1 cellular context compared by ENCODE assay signal in the genomic region with DNA sequence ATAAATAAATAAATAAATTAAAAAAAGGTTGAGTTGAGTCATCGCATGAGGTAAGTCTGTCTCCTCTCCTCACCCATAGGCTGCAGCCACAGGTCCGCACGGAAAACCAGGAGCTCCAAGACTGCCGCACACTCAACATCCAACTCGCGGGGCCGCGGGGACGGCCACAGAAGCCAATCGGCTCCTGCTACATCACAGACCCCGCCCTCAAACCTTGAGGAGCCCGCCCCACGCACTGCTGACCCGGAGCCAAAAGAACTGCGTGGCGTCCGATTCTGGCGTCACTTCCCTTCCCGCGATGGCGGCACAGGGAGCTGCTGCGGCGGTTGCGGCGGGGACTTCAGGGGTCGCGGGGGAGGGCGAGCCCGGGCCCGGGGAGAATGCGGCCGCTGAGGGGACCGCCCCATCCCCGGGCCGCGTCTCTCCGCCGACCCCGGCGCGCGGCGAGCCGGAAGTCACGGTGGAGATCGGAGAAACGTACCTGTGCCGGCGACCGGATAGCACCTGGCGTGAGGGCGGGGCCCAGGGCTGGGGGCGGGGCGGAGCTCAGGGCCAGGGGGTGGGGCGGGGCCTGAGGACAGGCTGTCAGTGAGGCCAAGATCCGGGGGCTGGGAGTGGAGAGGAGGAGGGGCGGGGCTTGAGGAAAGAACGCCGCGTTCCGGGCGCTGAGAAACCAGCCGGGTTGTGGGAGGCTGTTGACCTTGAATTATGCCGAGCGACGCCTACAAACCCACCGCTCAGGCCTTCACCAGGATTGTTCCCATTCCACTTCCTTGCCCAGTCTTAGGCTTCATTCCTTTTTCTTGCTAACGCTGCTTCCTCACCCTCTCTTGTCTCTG.
TF ChIP-seq lines count a peak whose summit lies in the region.

A gene (plus strand): TSS at position 281 of the 839 bp plus-strand sequence. CDS start 18 bp downstream, at position 299.

TF ChIP-seq in H1, 55 proteins besides CTCF, POLR2A, EP300 and RAD21:
- no peak for TF ChIP-seq KDM1A (IDR thresholded peaks at IDR 0.05; ENCODE audit: borderline replicate concordance, low read length)
- peak; percentile 92 for TF ChIP-seq POLR2AphosphoS5 (IDR thresholded peaks at IDR 0.05; ENCODE audit: low read depth, low read length)
- 0 out of 4 replicates have a peak, but pooled peaks of 1 of the 2 experiments have one; percentile 36 for TF ChIP-seq HDAC2 (IDR thresholded peaks at IDR 0.05; ENCODE audit: borderline replicate concordance in 1 of 2, low read depth in 2 of 2, low read length in 2 of 2)
- TF ChIP-seq SIN3A (conservative IDR thresholded peaks at IDR 0.05 in 1 of 2, IDR thresholded peaks at IDR 0.05 in 1 of 2; ENCODE audit: low read depth in 1 of 2, low read length in 2 of 2), result peak; percentile 45 to 69; a peak in 1 of 4 replicates
- TF ChIP-seq, protein P1, sequence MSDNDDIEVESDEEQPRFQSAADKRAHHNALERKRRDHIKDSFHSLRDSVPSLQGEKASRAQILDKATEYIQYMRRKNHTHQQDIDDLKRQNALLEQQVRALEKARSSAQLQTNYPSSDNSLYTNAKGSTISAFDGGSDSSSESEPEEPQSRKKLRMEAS (IDR thresholded peaks at IDR 0.05), result 0 out of 2 replicates have a peak, but pooled peaks have one; percentile 23
- TF ChIP-seq RNF2 (IDR thresholded peaks at IDR 0.05; ENCODE audit: borderline replicate concordance, low read depth, low read length, missing control alignments, poor library complexity, severe bottlenecking), result no peak
- no peak for TF ChIP-seq EZH2 (IDR thresholded peaks at IDR 0.05; ENCODE audit: low read depth, low read length, severe bottlenecking)
- TF ChIP-seq CHD1 (IDR thresholded peaks at IDR 0.05; ENCODE audit: low read depth, low read length), result no peak
- TF ChIP-seq SP1 (IDR thresholded peaks at IDR 0.05; ENCODE audit: low read depth, low read length), result no peak; the same call in 1 of the 2 replicates
- peak; percentile 86 for TF ChIP-seq TAF1 (IDR thresholded peaks at IDR 0.05; ENCODE audit: low read depth, low read length)
- peak; percentile 43 for TF ChIP-seq KDM4A (IDR thresholded peaks at IDR 0.05; ENCODE audit: low read depth, low read length, severe bottlenecking)
- no peak for TF ChIP-seq SRF (IDR thresholded peaks at IDR 0.05; ENCODE audit: low read depth, low read length)
- TF ChIP-seq GABPA (IDR thresholded peaks at IDR 0.05; ENCODE audit: borderline replicate concordance, insufficient read depth, low read length), result peak; percentile 93
- TF ChIP-seq KDM5A (IDR thresholded peaks at IDR 0.05; ENCODE audit: low read length), result peak; percentile 94
- TF ChIP-seq SAP30 (IDR thresholded peaks at IDR 0.05; ENCODE audit: insufficient read depth, insufficient replicate concordance, low read length), result peak; percentile 76
- no peak for TF ChIP-seq RXRA (IDR thresholded peaks at IDR 0.05; ENCODE audit: insufficient read depth, low read depth, low read length)
- TF ChIP-seq MAFK (IDR thresholded peaks at IDR 0.05; ENCODE audit: low read depth, low read length), result no peak
- no peak for TF ChIP-seq HDAC6 (IDR thresholded peaks at IDR 0.05; ENCODE audit: low read depth, low read length)
- TF ChIP-seq ASH2L (IDR thresholded peaks at IDR 0.05; ENCODE audit: low read length), result peak; percentile 87
- TF ChIP-seq FOSL1 (IDR thresholded peaks at IDR 0.05; ENCODE audit: insufficient read depth, low read depth, low read length), result no peak
- no peak for TF ChIP-seq SP2 (IDR thresholded peaks at IDR 0.05; ENCODE audit: low read length)
- TF ChIP-seq, protein P2, sequence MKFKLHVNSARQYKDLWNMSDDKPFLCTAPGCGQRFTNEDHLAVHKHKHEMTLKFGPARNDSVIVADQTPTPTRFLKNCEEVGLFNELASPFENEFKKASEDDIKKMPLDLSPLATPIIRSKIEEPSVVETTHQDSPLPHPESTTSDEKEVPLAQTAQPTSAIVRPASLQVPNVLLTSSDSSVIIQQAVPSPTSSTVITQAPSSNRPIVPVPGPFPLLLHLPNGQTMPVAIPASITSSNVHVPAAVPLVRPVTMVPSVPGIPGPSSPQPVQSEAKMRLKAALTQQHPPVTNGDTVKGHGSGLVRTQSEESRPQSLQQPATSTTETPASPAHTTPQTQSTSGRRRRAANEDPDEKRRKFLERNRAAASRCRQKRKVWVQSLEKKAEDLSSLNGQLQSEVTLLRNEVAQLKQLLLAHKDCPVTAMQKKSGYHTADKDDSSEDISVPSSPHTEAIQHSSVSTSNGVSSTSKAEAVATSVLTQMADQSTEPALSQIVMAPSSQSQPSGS (IDR thresholded peaks at IDR 0.05; ENCODE audit: low read length), result no peak; the same call in 1 of the 2 replicates
- TF ChIP-seq TCF12 (IDR thresholded peaks at IDR 0.05; ENCODE audit: low read depth, low read length), result no peak
- peak; percentile 88 for TF ChIP-seq TBP (IDR thresholded peaks at IDR 0.05; ENCODE audit: low read depth, low read length)
- no peak for TF ChIP-seq SIRT6 (IDR thresholded peaks at IDR 0.05; ENCODE audit: low read length)
- no peak for TF ChIP-seq JUN (IDR thresholded peaks at IDR 0.05; ENCODE audit: low read depth, low read length)
- TF ChIP-seq EGR1 (IDR thresholded peaks at IDR 0.05; ENCODE audit: borderline replicate concordance, low read depth, low read length), result no peak
- no peak for TF ChIP-seq SUZ12 (IDR thresholded peaks at IDR 0.05; ENCODE audit: low read length)
- TF ChIP-seq, protein P3, sequence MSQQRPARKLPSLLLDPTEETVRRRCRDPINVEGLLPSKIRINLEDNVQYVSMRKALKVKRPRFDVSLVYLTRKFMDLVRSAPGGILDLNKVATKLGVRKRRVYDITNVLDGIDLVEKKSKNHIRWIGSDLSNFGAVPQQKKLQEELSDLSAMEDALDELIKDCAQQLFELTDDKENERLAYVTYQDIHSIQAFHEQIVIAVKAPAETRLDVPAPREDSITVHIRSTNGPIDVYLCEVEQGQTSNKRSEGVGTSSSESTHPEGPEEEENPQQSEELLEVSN (IDR thresholded peaks at IDR 0.05), result no peak
- TF ChIP-seq CTBP2 (IDR thresholded peaks at IDR 0.05; ENCODE audit: borderline replicate concordance, insufficient read depth, insufficient read length, low read length), result no peak
- no peak for TF ChIP-seq CBX8 (IDR thresholded peaks at IDR 0.05; ENCODE audit: borderline replicate concordance, low read depth, low read length)
- no peak for TF ChIP-seq BRCA1 (IDR thresholded peaks at IDR 0.05; ENCODE audit: low read depth, low read length)
- TF ChIP-seq SIX5 (IDR thresholded peaks at IDR 0.05; ENCODE audit: low read depth, low read length), result no peak; the same call in 1 of the 2 replicates
- no peak for TF ChIP-seq CBX5 (IDR thresholded peaks at IDR 0.05; ENCODE audit: low read depth, low read length)
- TF ChIP-seq, protein P4, sequence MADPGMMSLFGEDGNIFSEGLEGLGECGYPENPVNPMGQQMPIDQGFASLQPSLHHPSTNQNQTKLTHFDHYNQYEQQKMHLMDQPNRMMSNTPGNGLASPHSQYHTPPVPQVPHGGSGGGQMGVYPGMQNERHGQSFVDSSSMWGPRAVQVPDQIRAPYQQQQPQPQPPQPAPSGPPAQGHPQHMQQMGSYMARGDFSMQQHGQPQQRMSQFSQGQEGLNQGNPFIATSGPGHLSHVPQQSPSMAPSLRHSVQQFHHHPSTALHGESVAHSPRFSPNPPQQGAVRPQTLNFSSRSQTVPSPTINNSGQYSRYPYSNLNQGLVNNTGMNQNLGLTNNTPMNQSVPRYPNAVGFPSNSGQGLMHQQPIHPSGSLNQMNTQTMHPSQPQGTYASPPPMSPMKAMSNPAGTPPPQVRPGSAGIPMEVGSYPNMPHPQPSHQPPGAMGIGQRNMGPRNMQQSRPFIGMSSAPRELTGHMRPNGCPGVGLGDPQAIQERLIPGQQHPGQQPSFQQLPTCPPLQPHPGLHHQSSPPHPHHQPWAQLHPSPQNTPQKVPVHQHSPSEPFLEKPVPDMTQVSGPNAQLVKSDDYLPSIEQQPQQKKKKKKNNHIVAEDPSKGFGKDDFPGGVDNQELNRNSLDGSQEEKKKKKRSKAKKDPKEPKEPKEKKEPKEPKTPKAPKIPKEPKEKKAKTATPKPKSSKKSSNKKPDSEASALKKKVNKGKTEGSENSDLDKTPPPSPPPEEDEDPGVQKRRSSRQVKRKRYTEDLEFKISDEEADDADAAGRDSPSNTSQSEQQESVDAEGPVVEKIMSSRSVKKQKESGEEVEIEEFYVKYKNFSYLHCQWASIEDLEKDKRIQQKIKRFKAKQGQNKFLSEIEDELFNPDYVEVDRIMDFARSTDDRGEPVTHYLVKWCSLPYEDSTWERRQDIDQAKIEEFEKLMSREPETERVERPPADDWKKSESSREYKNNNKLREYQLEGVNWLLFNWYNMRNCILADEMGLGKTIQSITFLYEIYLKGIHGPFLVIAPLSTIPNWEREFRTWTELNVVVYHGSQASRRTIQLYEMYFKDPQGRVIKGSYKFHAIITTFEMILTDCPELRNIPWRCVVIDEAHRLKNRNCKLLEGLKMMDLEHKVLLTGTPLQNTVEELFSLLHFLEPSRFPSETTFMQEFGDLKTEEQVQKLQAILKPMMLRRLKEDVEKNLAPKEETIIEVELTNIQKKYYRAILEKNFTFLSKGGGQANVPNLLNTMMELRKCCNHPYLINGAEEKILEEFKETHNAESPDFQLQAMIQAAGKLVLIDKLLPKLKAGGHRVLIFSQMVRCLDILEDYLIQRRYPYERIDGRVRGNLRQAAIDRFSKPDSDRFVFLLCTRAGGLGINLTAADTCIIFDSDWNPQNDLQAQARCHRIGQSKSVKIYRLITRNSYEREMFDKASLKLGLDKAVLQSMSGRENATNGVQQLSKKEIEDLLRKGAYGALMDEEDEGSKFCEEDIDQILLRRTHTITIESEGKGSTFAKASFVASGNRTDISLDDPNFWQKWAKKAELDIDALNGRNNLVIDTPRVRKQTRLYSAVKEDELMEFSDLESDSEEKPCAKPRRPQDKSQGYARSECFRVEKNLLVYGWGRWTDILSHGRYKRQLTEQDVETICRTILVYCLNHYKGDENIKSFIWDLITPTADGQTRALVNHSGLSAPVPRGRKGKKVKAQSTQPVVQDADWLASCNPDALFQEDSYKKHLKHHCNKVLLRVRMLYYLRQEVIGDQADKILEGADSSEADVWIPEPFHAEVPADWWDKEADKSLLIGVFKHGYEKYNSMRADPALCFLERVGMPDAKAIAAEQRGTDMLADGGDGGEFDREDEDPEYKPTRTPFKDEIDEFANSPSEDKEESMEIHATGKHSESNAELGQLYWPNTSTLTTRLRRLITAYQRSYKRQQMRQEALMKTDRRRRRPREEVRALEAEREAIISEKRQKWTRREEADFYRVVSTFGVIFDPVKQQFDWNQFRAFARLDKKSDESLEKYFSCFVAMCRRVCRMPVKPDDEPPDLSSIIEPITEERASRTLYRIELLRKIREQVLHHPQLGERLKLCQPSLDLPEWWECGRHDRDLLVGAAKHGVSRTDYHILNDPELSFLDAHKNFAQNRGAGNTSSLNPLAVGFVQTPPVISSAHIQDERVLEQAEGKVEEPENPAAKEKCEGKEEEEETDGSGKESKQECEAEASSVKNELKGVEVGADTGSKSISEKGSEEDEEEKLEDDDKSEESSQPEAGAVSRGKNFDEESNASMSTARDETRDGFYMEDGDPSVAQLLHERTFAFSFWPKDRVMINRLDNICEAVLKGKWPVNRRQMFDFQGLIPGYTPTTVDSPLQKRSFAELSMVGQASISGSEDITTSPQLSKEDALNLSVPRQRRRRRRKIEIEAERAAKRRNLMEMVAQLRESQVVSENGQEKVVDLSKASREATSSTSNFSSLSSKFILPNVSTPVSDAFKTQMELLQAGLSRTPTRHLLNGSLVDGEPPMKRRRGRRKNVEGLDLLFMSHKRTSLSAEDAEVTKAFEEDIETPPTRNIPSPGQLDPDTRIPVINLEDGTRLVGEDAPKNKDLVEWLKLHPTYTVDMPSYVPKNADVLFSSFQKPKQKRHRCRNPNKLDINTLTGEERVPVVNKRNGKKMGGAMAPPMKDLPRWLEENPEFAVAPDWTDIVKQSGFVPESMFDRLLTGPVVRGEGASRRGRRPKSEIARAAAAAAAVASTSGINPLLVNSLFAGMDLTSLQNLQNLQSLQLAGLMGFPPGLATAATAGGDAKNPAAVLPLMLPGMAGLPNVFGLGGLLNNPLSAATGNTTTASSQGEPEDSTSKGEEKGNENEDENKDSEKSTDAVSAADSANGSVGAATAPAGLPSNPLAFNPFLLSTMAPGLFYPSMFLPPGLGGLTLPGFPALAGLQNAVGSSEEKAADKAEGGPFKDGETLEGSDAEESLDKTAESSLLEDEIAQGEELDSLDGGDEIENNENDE (IDR thresholded peaks at IDR 0.05; ENCODE audit: insufficient replicate concordance, low read length), result no peak
- TF ChIP-seq POU5F1 (IDR thresholded peaks at IDR 0.05; ENCODE audit: low read depth, low read length), result no peak
- TF ChIP-seq, protein P5, sequence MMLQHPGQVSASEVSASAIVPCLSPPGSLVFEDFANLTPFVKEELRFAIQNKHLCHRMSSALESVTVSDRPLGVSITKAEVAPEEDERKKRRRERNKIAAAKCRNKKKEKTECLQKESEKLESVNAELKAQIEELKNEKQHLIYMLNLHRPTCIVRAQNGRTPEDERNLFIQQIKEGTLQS (IDR thresholded peaks at IDR 0.05; ENCODE audit: insufficient read depth, low read depth, low read length), result no peak
- TF ChIP-seq BACH1 (IDR thresholded peaks at IDR 0.05; ENCODE audit: low read length), result no peak; the same call in 1 of the 2 replicates
- TF ChIP-seq, protein P6, sequence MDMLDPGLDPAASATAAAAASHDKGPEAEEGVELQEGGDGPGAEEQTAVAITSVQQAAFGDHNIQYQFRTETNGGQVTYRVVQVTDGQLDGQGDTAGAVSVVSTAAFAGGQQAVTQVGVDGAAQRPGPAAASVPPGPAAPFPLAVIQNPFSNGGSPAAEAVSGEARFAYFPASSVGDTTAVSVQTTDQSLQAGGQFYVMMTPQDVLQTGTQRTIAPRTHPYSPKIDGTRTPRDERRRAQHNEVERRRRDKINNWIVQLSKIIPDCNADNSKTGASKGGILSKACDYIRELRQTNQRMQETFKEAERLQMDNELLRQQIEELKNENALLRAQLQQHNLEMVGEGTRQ (IDR thresholded peaks at IDR 0.05; ENCODE audit: low read length), result no peak
- no peak for TF ChIP-seq ZNF274 (IDR thresholded peaks at IDR 0.05; ENCODE audit: borderline replicate concordance, extremely low read depth, low read length)
- TF ChIP-seq PHF8 (conservative IDR thresholded peaks at IDR 0.05; ENCODE audit: low read depth, low read length), result peak; percentile 95
- no peak for TF ChIP-seq NRF1 (IDR thresholded peaks at IDR 0.05; ENCODE audit: low read depth, low read length)
- TF ChIP-seq GTF2F1 (IDR thresholded peaks at IDR 0.05; ENCODE audit: borderline replicate concordance, low read depth, low read length), result no peak
- peak; percentile 88 for TF ChIP-seq TAF7 (optimal IDR thresholded peaks at IDR 0.05; ENCODE audit: borderline replicate concordance, low read depth, low read length)
- no peak for TF ChIP-seq CEBPB (IDR thresholded peaks at IDR 0.05; ENCODE audit: low read depth, low read length)
- peak; percentile 73 for TF ChIP-seq CHD2 (IDR thresholded peaks at IDR 0.05; ENCODE audit: low read length)
- no peak for TF ChIP-seq SP4 (IDR thresholded peaks at IDR 0.05; ENCODE audit: low read length)
- no peak for TF ChIP-seq NANOG (IDR thresholded peaks at IDR 0.05; ENCODE audit: insufficient read depth, low read depth, low read length, poor library complexity, severe bottlenecking)
- TF ChIP-seq RFX5 (IDR thresholded peaks at IDR 0.05; ENCODE audit: borderline replicate concordance, low read depth, low read length), result no peak
- TF ChIP-seq CREB1 (IDR thresholded peaks at IDR 0.05), result peak; percentile 94
- TF ChIP-seq JUND (IDR thresholded peaks at IDR 0.05; ENCODE audit: low read length), result no peak; the same call in 1 of the 2 replicates
- no peak for TF ChIP-seq TEAD4 (IDR thresholded peaks at IDR 0.05; ENCODE audit: low read depth, low read length)
- peak; percentile 92 for TF ChIP-seq YY1 (IDR thresholded peaks at IDR 0.05; ENCODE audit: low read depth, low read length)
- no peak for TF ChIP-seq BCL11A (IDR thresholded peaks at IDR 0.05; ENCODE audit: low read depth in 2 of 2, low read length in 2 of 2)
- TF ChIP-seq RBBP5 (IDR thresholded peaks at IDR 0.05; ENCODE audit: borderline replicate concordance, low read depth, low read length), result peak; percentile 79; the same call in 1 of the 2 replicates
